Comparison of ENCODE assay signal across 1 cellular context in genomic region chr11:86918943-86919342, GRCh38.
TF ChIP-seq lines count a peak whose summit lies in the region.

No MANE protein-coding gene starts in this region.

TF ChIP-seq in HCT116, 20 proteins besides CTCF, POLR2A, EP300 and RAD21 (continued from another document):
- TF ChIP-seq REST (IDR thresholded peaks at IDR 0.05; ENCODE audit: low read depth), result no peak
- TF ChIP-seq FOSL1 (IDR thresholded peaks at IDR 0.05; ENCODE audit: low read depth), result no peak
- no peak for TF ChIP-seq TCF7L2 (IDR thresholded peaks at IDR 0.05; ENCODE audit: borderline replicate concordance, extremely low read depth, insufficient read depth, insufficient read length)
- TF ChIP-seq ELF1 (IDR thresholded peaks at IDR 0.05; ENCODE audit: borderline replicate concordance, low read depth), result no peak
- TF ChIP-seq ZNF274 (IDR thresholded peaks at IDR 0.05; ENCODE audit: low read depth, low read length), result no peak
- TF ChIP-seq EZH2phosphoT487 (IDR thresholded peaks at IDR 0.05; ENCODE audit: borderline replicate concordance), result no peak
- TF ChIP-seq, protein P1, sequence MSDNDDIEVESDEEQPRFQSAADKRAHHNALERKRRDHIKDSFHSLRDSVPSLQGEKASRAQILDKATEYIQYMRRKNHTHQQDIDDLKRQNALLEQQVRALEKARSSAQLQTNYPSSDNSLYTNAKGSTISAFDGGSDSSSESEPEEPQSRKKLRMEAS (IDR thresholded peaks at IDR 0.05), result no peak
- no peak for TF ChIP-seq JUND (IDR thresholded peaks at IDR 0.05)
- TF ChIP-seq CBX3 (IDR thresholded peaks at IDR 0.05; ENCODE audit: low read depth), result no peak
- no peak for TF ChIP-seq EGR1 (IDR thresholded peaks at IDR 0.05; ENCODE audit: low read depth)
- no peak for TF ChIP-seq YY1 (IDR thresholded peaks at IDR 0.05; ENCODE audit: extremely low read depth, insufficient replicate concordance, low read depth, low read length)
